ENCODE assay signal across 8 cellular contexts in genomic region chr11:28566643-28567042, GRCh38.
A peak's percentile ranks its signal among the peaks of the same experiment; 100 is the strongest.
DNase-seq lines count a peak whose midpoint lies in the region; ATAC-seq and TF ChIP-seq lines count a peak whose summit lies in the region.

No MANE protein-coding gene starts in this region.

- POLR2A ChIA-PET in HEK293T (lab: Yijun Ruan, JAX), result no interaction called here

- ATAC-seq in left ventricle myocardium superior (peak; percentile 100), HG03520 (IDR thresholded peaks at IDR 0.05; ENCODE audit: unreplicated experiment) (no peak)

- intact Hi-C loops in left ventricle myocardium superior (cut with micrococcal nuclease), result no loop called here

- CTCF ChIA-PET in HEK293T (lab: Yijun Ruan, JAX), result no interaction called here

- DNase-seq in HEK293T (ENCODE audit: extremely low spot score) (peak; percentile 9), anterior cingulate cortex (lab: John Stamatoyannopoulos, UW) (peak in 46 of 58 donors; percentile 1 to 63 (median 22)), left ventricle myocardium superior (peak; percentile 81), putamen (ENCODE audit: low spot score) (peak; percentile 16), RKO (ENCODE audit: low spot score) (no peak)
- DNase-seq in activated CD4-positive, alpha-beta T cell treated with anti-CD3 and anti-CD28 coated beads for 4 hours, result no peak
- no peak for DNase-seq in stimulated activated CD4-positive, alpha-beta T cell treated with anti-CD3 and anti-CD28 coated beads, Interleukin-4, amount 100 ng/mL, for 4 hours

TF ChIP-seq in HEK293T, 16 proteins besides CTCF, POLR2A, EP300 and RAD21:
- TF ChIP-seq FOXM1 (IDR thresholded peaks at IDR 0.05; ENCODE audit: borderline replicate concordance) (no peak), FOXK2 (IDR thresholded peaks at IDR 0.05) (no peak), SP1 (IDR thresholded peaks at IDR 0.05) (no peak), ARNT (IDR thresholded peaks at IDR 0.05) (no peak), TARDBP (IDR thresholded peaks at IDR 0.05) (no peak), HDGF (IDR thresholded peaks at IDR 0.05; ENCODE audit: borderline replicate concordance) (no peak), CTBP1 (IDR thresholded peaks at IDR 0.05; ENCODE audit: borderline replicate concordance) (no peak), LEF1 (IDR thresholded peaks at IDR 0.05; ENCODE audit: borderline replicate concordance) (no peak), NFRKB (IDR thresholded peaks at IDR 0.05) (no peak), L3MBTL2 (conservative IDR thresholded peaks at IDR 0.05) (no peak), FOXA1 (IDR thresholded peaks at IDR 0.05) (no peak), BHLHE40 (IDR thresholded peaks at IDR 0.05; ENCODE audit: borderline replicate concordance) (no peak), ELF4 (IDR thresholded peaks at IDR 0.05) (no peak)
- TF ChIP-seq, protein P1, sequence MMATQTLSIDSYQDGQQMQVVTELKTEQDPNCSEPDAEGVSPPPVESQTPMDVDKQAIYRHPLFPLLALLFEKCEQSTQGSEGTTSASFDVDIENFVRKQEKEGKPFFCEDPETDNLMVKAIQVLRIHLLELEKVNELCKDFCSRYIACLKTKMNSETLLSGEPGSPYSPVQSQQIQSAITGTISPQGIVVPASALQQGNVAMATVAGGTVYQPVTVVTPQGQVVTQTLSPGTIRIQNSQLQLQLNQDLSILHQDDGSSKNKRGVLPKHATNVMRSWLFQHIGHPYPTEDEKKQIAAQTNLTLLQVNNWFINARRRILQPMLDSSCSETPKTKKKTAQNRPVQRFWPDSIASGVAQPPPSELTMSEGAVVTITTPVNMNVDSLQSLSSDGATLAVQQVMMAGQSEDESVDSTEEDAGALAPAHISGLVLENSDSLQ (IDR thresholded peaks at IDR 0.05), result no peak

Comparison
In these comparisons a context has a peak if more than half of its experiments do, and no peak if none do; other contexts are left out.
1. DNase-seq: peak in HEK293T (single experiment), anterior cingulate cortex (46 of 58), left ventricle myocardium superior (single experiment) and putamen (single experiment); none in activated CD4-positive, alpha-beta T cell treated with anti-CD3 and anti-CD28 coated beads for 4 hours (0 of 2), RKO (single experiment) and stimulated activated CD4-positive, alpha-beta T cell treated with anti-CD3 and anti-CD28 coated beads, Interleukin-4, amount 100 ng/mL, for 4 hours (0 of 2).